ENCODE assay signal across 8 cellular contexts in genomic region chr19:44808463-44809371, GRCh38. TPM values are rescaled to one million over a fixed set of nuclear protein-coding genes. Genes with fewer than 3 reads are reported as not detected.
DNase-seq lines count a peak whose midpoint lies in the region; TF ChIP-seq lines count a peak whose summit lies in the region.

BCAM (plus strand) TSS chr19:44809103; CDS start chr19:44809125, 22 bp downstream.

- peak; percentile 79 for DNase-seq in Daoy (ENCODE audit: low read depth)
- peak; percentile 38 for DNase-seq in NCI-H345 (lab: John Stamatoyannopoulos, UW)
- peak; percentile 42 for DNase-seq in cerebellum (ENCODE audit: low spot score)
- peak; percentile 97 for DNase-seq in iPS-NIHi11 (ENCODE audit: low spot score)
- peak; percentile 91 for DNase-seq in sigmoid colon
- no peak for DNase-seq in NCI-H1436 (lab: John Stamatoyannopoulos, UW)
- DNase-seq in activated effector memory CD4-positive, alpha-beta T cell treated with Interleukin-2 at 50 U/mL for 16 hours, result no peak
- DNase-seq in SKM-1 treated with dmso at 0.1 percent for 144 hours (lab: John Stamatoyannopoulos, UW; ENCODE audit: unreplicated experiment), result no peak

- no peak for TF ChIP-seq POLR2A in sigmoid colon (IDR thresholded peaks at IDR 0.05)

- H3K4me3 ChIP-seq in sigmoid colon, result peak within 1 kb of the TSS; percentile 34 to 55 (median 52)

- H3K27ac ChIP-seq in sigmoid colon, result peak within 1 kb of the TSS; percentile 49 to 77 (median 59)

- H3K9me3 ChIP-seq in sigmoid colon, result no peaks in the 10 kb centered on the region

- no peaks in the 10 kb centered on the region for H3K27me3 ChIP-seq in sigmoid colon

- TF ChIP-seq EP300 in sigmoid colon (IDR thresholded peaks at IDR 0.05), result no peak

- intact Hi-C loops in sigmoid colon (cut with DNase I), result loop anchor here (2.0 kb wide), 1 partner anchor 36 kb away; no protein-coding TSS in a partner anchor

- no peak for TF ChIP-seq CTCF in sigmoid colon (IDR thresholded peaks at IDR 0.05)

- H3K36me3 ChIP-seq in sigmoid colon, result no peaks in the 10 kb centered on the region

- H3K4me1 ChIP-seq in sigmoid colon, result peaks cover 0 to 28% (median 20%) of the 10 kb centered on the region in 4 donors

- 2 to 3% methylated on average over 59 of the region's 59 CpGs for WGBS in sigmoid colon, 2 donors

RNA-seq across cellular contexts. Expression of gene BCAM, which starts in this region (rescaled TPM):
- total RNA-seq in Daoy (2014; rRNA removed; shearing (Covaris generic)), result 4.6 and 13.4 TPM in 2 replicates
- total RNA-seq in cerebellum, result 4.3 TPM
- total RNA-seq in sigmoid colon, result 10 to 100 TPM in 3 of 4 donors, 1 to 10 TPM in 1; 6.1 to 36.3 (median 13.4) TPM
- 10 to 100 TPM in 1 of 3 donors, 1 to 10 TPM in 2; 1.2 to 19.9 (median 2.1) TPM for polyA plus RNA-seq in sigmoid colon

Comparison
In these comparisons a context has a peak if more than half of its experiments do, and no peak if none do; other contexts are left out.
1. DNase-seq: peak in Daoy (single experiment), NCI-H345 (single experiment), cerebellum (single experiment), iPS-NIHi11 (single experiment) and sigmoid colon (single experiment); none in NCI-H1436 (single experiment), activated effector memory CD4-positive, alpha-beta T cell treated with Interleukin-2 at 50 U/mL for 16 hours (single experiment) and SKM-1 treated with dmso at 0.1 percent for 144 hours (single experiment).